18 cellular contexts compared by ENCODE assay signal in genomic region chr18:57534535-57534934, GRCh38.
"Had no signal": no experiment of that assay in that cellular context is flagged by ENCODE, and none has a peak within 500 bp of the region (broad histone marks: within the 10 kb centered on the region; RNA-seq: fewer than 3 reads in every experiment).

No MANE protein-coding gene starts in this region.

- H3K36me3 ChIP-seq: left lung, stomach had no signal

- H3K9me3 Mint-ChIP-seq: activated CD4-positive, alpha-beta memory T cell treated with anti-CD3 and anti-CD28 coated beads for 36 hours; activated T-helper 1 cell treated with anti-CD3 and anti-CD28 coated beads, Interleukin-12 subunit alpha, Interleukin-12 subunit beta, Interleukin-2, Interleukin-4 antibody, amounts not matched to agents 30 ng/mL and 10 ng/mL and 1 ng/mL, durations not matched to agents 14 hours and 24 hours and 36 hours; dendritic cell treated with granulocyte-macrophage colony-stimulating factor and Interleukin-4, amounts not matched to agents 40 ng/mL and 50 ng/mL, for 4 days; effector memory CD8-positive, alpha-beta T cell; stimulated activated effector memory CD8-positive, alpha-beta T cell treated with anti-CD3 and anti-CD28 coated beads, Interleukin-12 subunit alpha, Interleukin-12 subunit beta, amount 100 ng/mL, for 72 hours had no signal

- H3K4me3 ChIP-seq: left lung, stomach had no signal

- H3K36me3 Mint-ChIP-seq: activated CD4-positive, alpha-beta memory T cell treated with anti-CD3 and anti-CD28 coated beads for 36 hours; activated naive CD8-positive, alpha-beta T cell; stimulated activated effector memory CD8-positive, alpha-beta T cell treated with anti-CD3 and anti-CD28 coated beads, Interleukin-12 subunit alpha, Interleukin-12 subunit beta, amount 100 ng/mL, for 72 hours had no signal

- H3K27me3 Mint-ChIP-seq: activated CD4-positive, alpha-beta memory T cell treated with anti-CD3 and anti-CD28 coated beads for 36 hours; activated CD4-positive, alpha-beta T cell treated with anti-CD3 and anti-CD28 coated beads for 36 hours; activated naive CD8-positive, alpha-beta T cell had no signal

- FAIRE-seq: bronchial epithelial cell, keratinocyte had no signal

- DNase-seq: activated CD4-positive, alpha-beta memory T cell treated with anti-CD3 and anti-CD28 coated beads for 36 hours; activated CD4-positive, alpha-beta T cell treated with anti-CD3 and anti-CD28 coated beads for 36 hours; activated gamma-delta T cell treated with Interleukin-2 at 50 U/mL for 16 hours; activated T-cell treated with anti-CD3 and anti-CD28 coated beads for 4 hours; cerebellar nuclear complex; effector memory CD8-positive, alpha-beta T cell; hypothalamus; left lung; stimulated activated CD4-positive, alpha-beta T cell treated with anti-CD3 and anti-CD28 coated beads, Interleukin-4, amount 100 ng/mL, for 24 hours; stomach; T-helper 2 cell; trophoblast cell had no signal

- H3K4me3 Mint-ChIP-seq: activated CD4-positive, alpha-beta memory T cell treated with anti-CD3 and anti-CD28 coated beads for 36 hours; activated CD4-positive, alpha-beta T cell treated with anti-CD3 and anti-CD28 coated beads for 36 hours; activated naive CD8-positive, alpha-beta T cell; activated T-helper 1 cell treated with anti-CD3 and anti-CD28 coated beads, Interleukin-12 subunit alpha, Interleukin-12 subunit beta, Interleukin-2, Interleukin-4 antibody, amounts not matched to agents 30 ng/mL and 10 ng/mL and 1 ng/mL, durations not matched to agents 14 hours and 24 hours and 36 hours; dendritic cell treated with granulocyte-macrophage colony-stimulating factor and Interleukin-4, amounts not matched to agents 40 ng/mL and 50 ng/mL, for 4 days; effector memory CD8-positive, alpha-beta T cell; stimulated activated effector memory CD8-positive, alpha-beta T cell treated with anti-CD3 and anti-CD28 coated beads, Interleukin-12 subunit alpha, Interleukin-12 subunit beta, amount 100 ng/mL, for 72 hours had no signal

- H3K4me1 ChIP-seq: left lung had no signal

- H3K27ac ChIP-seq: left lung, stomach had no signal

- H3K27me3 ChIP-seq: left lung, stomach had no signal

- H3K27ac Mint-ChIP-seq: activated CD4-positive, alpha-beta memory T cell treated with anti-CD3 and anti-CD28 coated beads for 36 hours; activated CD4-positive, alpha-beta T cell treated with anti-CD3 and anti-CD28 coated beads for 36 hours; activated naive CD8-positive, alpha-beta T cell; activated T-helper 1 cell treated with anti-CD3 and anti-CD28 coated beads, Interleukin-12 subunit alpha, Interleukin-12 subunit beta, Interleukin-2, Interleukin-4 antibody, amounts not matched to agents 30 ng/mL and 10 ng/mL and 1 ng/mL, durations not matched to agents 14 hours and 24 hours and 36 hours; dendritic cell treated with granulocyte-macrophage colony-stimulating factor and Interleukin-4, amounts not matched to agents 40 ng/mL and 50 ng/mL, for 4 days; effector memory CD8-positive, alpha-beta T cell; stimulated activated effector memory CD8-positive, alpha-beta T cell treated with anti-CD3 and anti-CD28 coated beads, Interleukin-12 subunit alpha, Interleukin-12 subunit beta, amount 100 ng/mL, for 72 hours had no signal

- H3K4me1 Mint-ChIP-seq: activated CD4-positive, alpha-beta T cell treated with anti-CD3 and anti-CD28 coated beads for 36 hours; stimulated activated effector memory CD8-positive, alpha-beta T cell treated with anti-CD3 and anti-CD28 coated beads, Interleukin-12 subunit alpha, Interleukin-12 subunit beta, amount 100 ng/mL, for 72 hours had no signal

- ATAC-seq: activated CD4-positive, alpha-beta T cell treated with anti-CD3 and anti-CD28 coated beads for 36 hours; effector memory CD8-positive, alpha-beta T cell; left lung; stimulated activated effector memory CD8-positive, alpha-beta T cell treated with anti-CD3 and anti-CD28 coated beads, Interleukin-12 subunit alpha, Interleukin-12 subunit beta, amount 100 ng/mL, for 72 hours had no signal

- H3K9me3 ChIP-seq: left lung, stomach had no signal
